13 cellular contexts compared by ENCODE assay signal in the genomic region with DNA sequence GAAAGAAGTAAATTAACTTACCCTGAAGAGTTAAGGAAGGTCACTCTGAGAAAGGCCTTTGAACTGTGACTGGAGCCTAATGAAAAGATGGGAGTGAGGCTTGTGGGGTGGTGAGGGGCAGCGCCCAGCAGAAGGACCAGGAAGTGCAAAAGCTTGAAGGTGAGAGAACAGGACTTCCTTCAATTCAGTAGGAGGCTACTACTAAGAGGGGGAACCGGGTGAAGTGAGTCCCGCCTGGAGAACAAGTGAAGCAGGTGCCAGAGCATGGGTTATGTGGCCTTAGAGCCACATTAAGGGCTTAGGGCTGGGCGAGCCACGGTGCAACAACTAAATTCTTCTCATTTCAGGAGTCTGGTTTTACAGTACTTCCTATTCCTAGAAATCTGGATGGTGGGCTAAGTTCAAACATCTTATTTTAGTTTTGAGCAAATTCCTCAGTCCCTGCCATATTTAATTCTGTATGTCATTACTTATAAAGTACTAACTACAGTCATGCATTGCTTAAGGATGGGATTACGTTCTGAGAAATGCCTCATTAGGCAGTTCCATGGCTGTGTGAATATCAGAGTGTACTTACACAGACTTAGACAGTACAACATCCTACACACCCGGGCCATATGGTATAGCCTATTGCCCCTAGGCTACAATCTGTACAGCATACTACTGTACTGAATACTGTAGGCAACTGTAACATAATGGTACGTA. TPM values are rescaled to one million over a fixed set of nuclear protein-coding genes. Genes with fewer than 3 reads are reported as not detected.
DNase-seq lines count a peak whose midpoint lies in the region; TF ChIP-seq lines count a peak whose summit lies in the region.
"Had no signal": no experiment of that assay in that cellular context is flagged by ENCODE, and none has a peak within 500 bp of the region (broad histone marks: within the 10 kb centered on the region; RNA-seq: fewer than 3 reads in every experiment).

No MANE protein-coding gene starts in this region.

- no peak for TF ChIP-seq CTCF in endothelial cell (IDR thresholded peaks at IDR 0.05; ENCODE audit: unreplicated experiment)
- no peak for TF ChIP-seq CTCF in retinal pigment epithelial cell (conservative IDR thresholded peaks at IDR 0.05; ENCODE audit: low read depth, low read length)

- H3K4me3 Mint-ChIP-seq in endothelial cell (ENCODE audit: unreplicated experiment), result peak overlapping the region; percentile 56
- H3K4me3 Mint-ChIP-seq: activated B cell treated with CpG ODN at 0.5 μM for 24 hours had no signal

- H3K27ac Mint-ChIP-seq in endothelial cell (ENCODE audit: unreplicated experiment), result peak overlapping the region; percentile 80
- H3K27ac Mint-ChIP-seq: activated B cell treated with CpG ODN at 0.5 μM for 24 hours had no signal

- peaks cover 3% of the 10 kb centered on the region for H3K27me3 Mint-ChIP-seq in endothelial cell (ENCODE audit: unreplicated experiment)
- H3K27me3 Mint-ChIP-seq: activated B cell treated with CpG ODN at 0.5 μM for 24 hours had no signal

- no peak overlapping the region for H3K4me3 ChIP-seq in retinal pigment epithelial cell (ENCODE audit: low read length)

- peaks cover 7% of the 10 kb centered on the region for H3K36me3 Mint-ChIP-seq in endothelial cell (ENCODE audit: low read depth, unreplicated experiment)

- H3K9me3 Mint-ChIP-seq in endothelial cell (ENCODE audit: unreplicated experiment), result no peaks in the 10 kb centered on the region
- H3K9me3 Mint-ChIP-seq: activated B cell treated with CpG ODN at 0.5 μM for 24 hours had no signal

- DNase-seq in NCI-H2171 treated with DMSO at 0.1 percent for 48 hours (lab: John Stamatoyannopoulos, UW), result peak; percentile 53
- no peak for DNase-seq in NCI-H2171 (lab: John Stamatoyannopoulos, UW)
- DNase-seq in NCI-H524 treated with DMSO at 0.1 percent for 48 hours (lab: John Stamatoyannopoulos, UW), result peak; percentile 92
- no peak for DNase-seq in endothelial cell (ENCODE audit: low spot score)
- DNase-seq in retinal pigment epithelial cell (ENCODE audit: low read depth), result peak; percentile 81
- DNase-seq in ecto neural progenitor cell (ENCODE audit: low spot score), result no peak
- DNase-seq in NCI-H526 treated with DMSO at 0.1 percent for 48 hours (lab: John Stamatoyannopoulos, UW), result no peak
- no peak for DNase-seq in NCI-H2196 treated with DMSO at 0.1 percent for 48 hours (lab: John Stamatoyannopoulos, UW; ENCODE audit: unreplicated experiment)
- DNase-seq: activated B cell treated with CpG ODN at 0.5 μM for 24 hours; activated effector memory CD4-positive, alpha-beta T cell treated with anti-CD3 and anti-CD28 coated beads, Interleukin-2, amount 50 U/mL, for 16 hours; DMS79; NCI-H345; Right ventricle myocardium superior had no signal

- peaks cover 71% of the 10 kb centered on the region for H3K4me1 Mint-ChIP-seq in endothelial cell (ENCODE audit: unreplicated experiment)

RNA-seq across cellular contexts. Expression of a gene that starts 5.1 kb away (rescaled TPM):
- 89.7 TPM for total RNA-seq in endothelial cell (ENCODE audit: unreplicated experiment)

Comparison
In these comparisons a context has a peak if more than half of its experiments do, and no peak if none do; other contexts are left out.
1. DNase-seq: peak in NCI-H2171 treated with DMSO at 0.1 percent for 48 hours (single experiment), NCI-H524 treated with DMSO at 0.1 percent for 48 hours (single experiment) and retinal pigment epithelial cell (single experiment); none in NCI-H2171 (single experiment), endothelial cell (single experiment), ecto neural progenitor cell (single experiment), NCI-H526 treated with DMSO at 0.1 percent for 48 hours (single experiment) and NCI-H2196 treated with DMSO at 0.1 percent for 48 hours (single experiment).